ENCODE assay signal across 8 cellular contexts in genomic region chr17:28745777-28746473, GRCh38. TPM values are rescaled to one million over a fixed set of nuclear protein-coding genes. Genes with fewer than 3 reads are reported as not detected.
DNase-seq lines count a peak whose midpoint lies in the region; ATAC-seq and TF ChIP-seq lines count a peak whose summit lies in the region.

No MANE protein-coding gene starts in this region.

- peak overlapping the region in 1 of 2 experiments; percentile 11 for H2BK12ac ChIP-seq in mesenchymal stem cell (ENCODE audit: low read length in 2 of 2)

- peak overlapping the region; percentile 93 to 99 (median 98) for H3K27ac Mint-ChIP-seq in brain

- intact Hi-C loops in A673 (cut with micrococcal nuclease; ENCODE audit: unreplicated experiment) (loop anchor here (5.0 kb wide), 1 partner anchor 156 kb away; the partner anchor contains the start of gene DHRS13), aorta (cut with DNase I) (no loop called here)

- DNase-seq in A673 (ENCODE audit: low spot score) (peak; percentile 43), mesenchymal stem cell (no peak), aorta (peak; percentile 46 to 85), iPS-NIHi11 (ENCODE audit: low spot score) (no peak), NCI-H1105 treated with DMSO at 0.1 percent for 48 hours (lab: John Stamatoyannopoulos, UW) (no peak)

- no peaks in the 10 kb centered on the region for H3K27me3 ChIP-seq in A673 (replicated peaks; ENCODE audit: insufficient read depth, low read depth, low read length, poor library complexity)
- no peaks in the 10 kb centered on the region for H3K27me3 ChIP-seq in HUES48 (ENCODE audit: control insufficient read depth, insufficient read depth, low read length)
- H3K27me3 ChIP-seq in mesenchymal stem cell (ENCODE audit: control insufficient read depth in 1 of 2, insufficient read depth in 1 of 2, low read length in 2 of 2) = no peaks in the 10 kb centered on the region
- H3K27me3 ChIP-seq in aorta (ENCODE audit: control insufficient read depth in 1 of 2, insufficient read depth in 2 of 2, low read length in 1 of 2) = no peaks in the 10 kb centered on the region

- H2BK15ac ChIP-seq in mesenchymal stem cell (ENCODE audit: low read depth, poor library complexity, severe bottlenecking) = no peak overlapping the region

- H3K4me2 ChIP-seq in mesenchymal stem cell (ENCODE audit: low read length, poor library complexity, severe bottlenecking) = peak overlapping the region; percentile 56

- 89% methylated on average over 5 of the region's 5 CpGs for WGBS in mesenchymal stem cell
- 65 to 66% methylated on average over 5 of the region's 5 CpGs for WGBS in aorta, 2 donors

- peak overlapping the region; percentile 94 for H3K27ac ChIP-seq in A673 (ENCODE audit: low read depth, low read length, poor library complexity, severe bottlenecking)
- peak overlapping the region; percentile 100 for H3K27ac ChIP-seq in HUES48 (ENCODE audit: low read depth, low read length)
- H3K27ac ChIP-seq in mesenchymal stem cell (ENCODE audit: low read length, poor library complexity, severe bottlenecking) = peak overlapping the region; percentile 85
- peak overlapping the region in 1 of 2 donors; percentile 30 for H3K27ac ChIP-seq in aorta (ENCODE audit: low read depth in 1 of 2, low read length in 2 of 2)

- TF ChIP-seq POLR2A in GM18505 (IDR thresholded peaks at IDR 0.05; ENCODE audit: borderline replicate concordance, extremely low read depth, insufficient read depth, insufficient read length) = no peak

- peak overlapping the region in 1 of 2 experiments; percentile 59 for H3K23ac ChIP-seq in mesenchymal stem cell (ENCODE audit: low read length in 2 of 2)

- no peak for ATAC-seq in aorta (ENCODE audit: low FRiP score)
- no peak for ATAC-seq in GM18505 (IDR thresholded peaks at IDR 0.05; ENCODE audit: unreplicated experiment)

- H2BK5ac ChIP-seq in mesenchymal stem cell (ENCODE audit: low read depth, low read length, poor library complexity, severe bottlenecking) = no peak overlapping the region

- H3K9ac ChIP-seq in HUES48 (ENCODE audit: low read depth, low read length) = peak overlapping the region; percentile 96; the same call in 1 of the 2 replicates
- peak overlapping the region; percentile 99 for H3K9ac ChIP-seq in mesenchymal stem cell (ENCODE audit: low read length)

- H2AFZ ChIP-seq in mesenchymal stem cell (ENCODE audit: low read depth, low read length) = no peak overlapping the region

- H3K9me3 Mint-ChIP-seq in brain = peaks cover 0 to 2% (median 0%) of the 10 kb centered on the region in 5 experiments

- CTCF ChIA-PET in A673 (lab: Charles Lee) = interaction anchor here (0.6 to 3.2 kb wide), 5 partner anchors 17 to 427 kb away, joined by 3 to 17 read pairs (median 4); partner anchors contain the start of genes NEK8 and TLCD1

- H4K8ac ChIP-seq in mesenchymal stem cell (ENCODE audit: low read length) = no peak overlapping the region

- H4K91ac ChIP-seq in mesenchymal stem cell (ENCODE audit: low read length) = peak overlapping the region; percentile 8

- peaks cover 12% of the 10 kb centered on the region for H3K27me3 Mint-ChIP-seq in brain

- peak overlapping the region; percentile 19 to 20 for H3K4ac ChIP-seq in mesenchymal stem cell (ENCODE audit: low read depth in 1 of 2, low read length in 2 of 2)

- H2BK120ac ChIP-seq in mesenchymal stem cell (ENCODE audit: low read depth, low read length) = no peak overlapping the region

- POLR2A ChIA-PET in A673 (lab: Charles Lee; ENCODE audit: low non-redundant PET) = interaction anchor here (0.6 kb wide), 1 partner anchor 78 kb away, joined by 4 read pairs; no protein-coding TSS in a partner anchor

- H3K36me3 ChIP-seq in A673 (ENCODE audit: insufficient read depth, low read length, poor library complexity, severe bottlenecking) (peaks cover 38% of the 10 kb centered on the region), HUES48 (ENCODE audit: control insufficient read depth, insufficient read depth, low read length) (peaks cover 53% of the 10 kb centered on the region), mesenchymal stem cell (ENCODE audit: control insufficient read depth in 1 of 2, insufficient read depth in 2 of 2, low read depth in 1 of 2, low read length in 2 of 2) (peaks cover 43 to 56% of the 10 kb centered on the region in 2 experiments), aorta (ENCODE audit: control insufficient read depth in 1 of 2, insufficient read depth in 2 of 2, low read length in 1 of 2) (no peaks in the 10 kb centered on the region)

- no peaks in the 10 kb centered on the region for H3K9me3 ChIP-seq in A673 (ENCODE audit: low read depth, low read length, poor library complexity, severe bottlenecking)
- no peaks in the 10 kb centered on the region for H3K9me3 ChIP-seq in HUES48 (ENCODE audit: control insufficient read depth, insufficient read depth, low read length)
- no peaks in the 10 kb centered on the region for H3K9me3 ChIP-seq in mesenchymal stem cell (ENCODE audit: control insufficient read depth, low read length)
- no peaks in the 10 kb centered on the region for H3K9me3 ChIP-seq in aorta (ENCODE audit: control insufficient read depth, low read length)

- H3K36me3 Mint-ChIP-seq in brain = peaks cover 23% of the 10 kb centered on the region

- peaks cover 76% of the 10 kb centered on the region for H3K4me1 Mint-ChIP-seq in brain

- H2AK5ac ChIP-seq in mesenchymal stem cell (ENCODE audit: low read length, severe bottlenecking) = no peak overlapping the region

- no TSS peak for BruUV-seq in A673 (replicated peaks; lab: Mats Ljungman, UMichigan)

- peak overlapping the region; percentile 92 to 98 (median 93) for H3K4me3 Mint-ChIP-seq in brain

- peak overlapping the region in 1 of 2 experiments; percentile 97 for H3K14ac ChIP-seq in mesenchymal stem cell (ENCODE audit: low read length in 2 of 2)

- peaks cover 6% of the 10 kb centered on the region for H3K79me1 ChIP-seq in mesenchymal stem cell (replicated peaks; ENCODE audit: low read length, poor library complexity, severe bottlenecking)

- peak overlapping the region in 1 of 2 experiments; percentile 63 for H3K18ac ChIP-seq in mesenchymal stem cell (ENCODE audit: low read depth in 1 of 2, low read length in 2 of 2)

- TF ChIP-seq CTCF in A673 (conservative IDR thresholded peaks at IDR 0.05; ENCODE audit: low read depth, low read length) (no peak), brain (conservative IDR thresholded peaks at IDR 0.05) (no peak)

- H3K4me1 ChIP-seq in A673 (ENCODE audit: insufficient read depth, low read length, poor library complexity, severe bottlenecking) (peaks cover 32% of the 10 kb centered on the region), HUES48 (ENCODE audit: control insufficient read depth, insufficient read depth, low read length) (peaks cover 22% of the 10 kb centered on the region), mesenchymal stem cell (ENCODE audit: control insufficient read depth, insufficient read depth, low read depth, low read length) (peaks cover 49% of the 10 kb centered on the region), aorta (ENCODE audit: control insufficient read depth in 1 of 2, insufficient read depth in 2 of 2, low read length in 2 of 2) (no peaks in the 10 kb centered on the region)

- H3K4me3 ChIP-seq in A673 (ENCODE audit: low read depth, low read length, poor library complexity, severe bottlenecking) = peak overlapping the region; percentile 72
- H3K4me3 ChIP-seq in HUES48 (ENCODE audit: low read depth, low read length) = peak overlapping the region; percentile 95
- peak overlapping the region; percentile 89 to 91 for H3K4me3 ChIP-seq in mesenchymal stem cell (ENCODE audit: insufficient read depth in 1 of 2, low read depth in 1 of 2, low read length in 2 of 2)
- no peak overlapping the region for H3K4me3 ChIP-seq in aorta (ENCODE audit: low read length in 2 of 2)

RNA-seq across cellular contexts. Expression of gene TRAF4, which starts 2.1 kb away (rescaled TPM):
- total RNA-seq in A673 (2021) (128 TPM in 2 replicates), aorta (10 to 100 TPM; 18.8 to 24.6 TPM)
- polyA plus RNA-seq in brain (ENCODE audit: insufficient read depth, low read depth, low replicate concordance) (53.8 TPM), aorta (10 to 100 TPM; 10.7 to 19.3 TPM)
- 57.0 TPM for polyA plus RNA-seq in mesenchymal stem cell (2013, experiment 1 of 2)
- 52.8 TPM for polyA plus RNA-seq in mesenchymal stem cell (2013, experiment 2 of 2)

RNA-seq across cellular contexts. Expression of gene NEK8, which starts 17.3 kb away (rescaled TPM):
- total RNA-seq in A673 (2021) = 3.9 and 4.2 TPM in 2 replicates
- polyA plus RNA-seq in brain (ENCODE audit: insufficient read depth, low read depth, low replicate concordance) = 2.1 TPM
- polyA plus RNA-seq in mesenchymal stem cell (2013, experiment 1 of 2) = 2.2 TPM
- polyA plus RNA-seq in mesenchymal stem cell (2013, experiment 2 of 2) = 2.2 TPM
- total RNA-seq in aorta = 1 to 10 TPM; 1.6 to 4.5 TPM
- 1 to 10 TPM; 2.0 to 5.3 TPM for polyA plus RNA-seq in aorta

RNA-seq across cellular contexts. Expression of gene TLCD1, which starts 19.9 kb away (rescaled TPM):
- 3.8 and 7.8 TPM in 2 replicates for total RNA-seq in A673 (2021)
- polyA plus RNA-seq in brain (ENCODE audit: insufficient read depth, low read depth, low replicate concordance) = 7.0 TPM
- polyA plus RNA-seq in mesenchymal stem cell (2013, experiment 1 of 2) = 13.0 TPM
- polyA plus RNA-seq in mesenchymal stem cell (2013, experiment 2 of 2) = 12.6 TPM
- total RNA-seq in aorta = 1 to 10 TPM in 1 of 2 donors, under 1 TPM in 1; 0.90 to 2.5 TPM
- polyA plus RNA-seq in aorta = 1 to 10 TPM in 1 of 2 donors, not detected in 1; 1.5 TPM

RNA-seq across cellular contexts. Expression of gene RPL23A, which starts 26.1 kb away (rescaled TPM):
- total RNA-seq in A673 (2021) (1,563 and 1,683 TPM in 2 replicates), aorta (1,000 to 10,000 TPM; 1,133 to 1,177 TPM)
- polyA plus RNA-seq in brain (ENCODE audit: insufficient read depth, low read depth, low replicate concordance) (1,609 TPM), aorta (1,000 to 10,000 TPM; 1,641 to 1,888 TPM)
- polyA plus RNA-seq in mesenchymal stem cell (2013, experiment 1 of 2) = 2,598 TPM
- 2,575 TPM for polyA plus RNA-seq in mesenchymal stem cell (2013, experiment 2 of 2)

RNA-seq across cellular contexts. Expression of gene RAB34, which starts 28.3 kb away (rescaled TPM):
- total RNA-seq in A673 (2021) (158 and 165 TPM in 2 replicates), aorta (100 to 1,000 TPM; 107 to 115 TPM)
- polyA plus RNA-seq in brain (ENCODE audit: insufficient read depth, low read depth, low replicate concordance) (41.9 TPM), aorta (100 to 1,000 TPM; 133 to 303 TPM)
- polyA plus RNA-seq in mesenchymal stem cell (2013, experiment 1 of 2) = 121 TPM
- 126 TPM for polyA plus RNA-seq in mesenchymal stem cell (2013, experiment 2 of 2)

Comparison
In these comparisons a context has a peak if more than half of its experiments do, and no peak if none do; other contexts are left out.
1. DNase-seq: peak in A673 (single experiment) and aorta (2 of 2); none in mesenchymal stem cell (single experiment), iPS-NIHi11 (single experiment) and NCI-H1105 treated with DMSO at 0.1 percent for 48 hours (single experiment).
2. H3K4me3 ChIP-seq: peak in A673 (single experiment), HUES48 (single experiment) and mesenchymal stem cell (2 of 2); none in aorta (0 of 2).